ENCODE assay signal across 1 cellular context in the genomic region with DNA sequence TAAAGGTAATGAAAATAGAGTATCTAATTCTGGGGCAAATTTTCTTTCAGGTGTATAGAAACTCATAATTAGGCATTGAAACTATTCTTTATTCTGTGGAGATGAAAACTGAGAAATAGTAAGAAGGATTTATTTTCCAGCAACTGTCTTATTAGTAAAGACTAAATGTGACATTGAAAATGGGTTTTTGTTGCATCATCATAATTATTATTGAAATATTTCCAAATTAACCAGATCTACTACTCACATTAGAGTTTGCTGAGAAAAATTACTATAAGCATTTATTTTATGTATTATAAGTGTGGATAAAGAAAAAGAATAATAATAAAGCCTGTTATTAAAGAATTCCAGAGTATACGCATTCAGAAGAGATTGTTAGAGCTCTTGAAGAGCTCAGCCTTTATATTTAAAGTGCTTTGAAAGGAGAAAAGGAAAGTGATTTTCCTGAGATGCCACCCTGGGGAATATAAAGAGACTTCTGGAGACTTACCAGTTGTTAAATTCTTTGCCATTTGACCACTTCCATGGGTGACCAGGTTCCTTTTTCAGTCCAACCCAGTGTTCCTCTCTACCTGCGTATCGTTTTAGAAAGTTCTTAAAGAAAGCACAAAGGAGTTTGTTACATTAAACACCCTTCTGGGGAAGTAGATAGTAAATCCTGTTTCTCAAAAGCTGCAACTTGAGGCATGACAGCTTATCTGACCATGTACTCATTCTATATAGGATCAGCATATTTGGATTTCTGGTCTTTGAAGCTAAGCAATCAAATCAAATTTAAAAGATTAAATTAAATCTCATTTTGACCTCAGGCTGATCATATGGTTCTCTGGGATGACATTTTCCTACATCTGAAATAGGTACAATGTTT.
TF ChIP-seq lines count a peak whose summit lies in the region.

No MANE protein-coding gene starts in this region.

TF ChIP-seq in GM12878, 131 proteins besides CTCF, POLR2A, EP300 and RAD21:
- TF ChIP-seq POLR2AphosphoS2 (IDR thresholded peaks at IDR 0.05; ENCODE audit: low read depth, low read length) (peak; percentile 14; the same call in 1 of the 2 replicates), MXI1 (IDR thresholded peaks at IDR 0.05; ENCODE audit: low read depth, low read length) (peak; percentile 28; the same call in 1 of the 2 replicates), REST (IDR thresholded peaks at IDR 0.05; ENCODE audit: low read depth, low read length) (no peak), IRF4 (IDR thresholded peaks at IDR 0.05; ENCODE audit: low read depth, low read length) (no peak)
